8 cellular contexts compared by ENCODE assay signal in genomic region chrX:120015145-120016067, GRCh38.
DNase-seq lines count a peak whose midpoint lies in the region; ATAC-seq lines count a peak whose summit lies in the region.

No MANE protein-coding gene starts in this region.

- H3K9me3 Mint-ChIP-seq in T-helper 2 cell treated with Interferon-gamma antibody and Interleukin-4, amounts not matched to agents 5 μg/mL and 100 μg/mL, for 36 hours, result no peaks in the 10 kb centered on the region

- DNase-seq in DMS53 (lab: John Stamatoyannopoulos, UW) (peak; percentile 63), DMS53 treated with DMSO at 0.1 percent for 48 hours (lab: John Stamatoyannopoulos, UW; ENCODE audit: unreplicated experiment) (no peak), right cardiac atrium (peak; percentile 18 to 55 (median 53)), sciatic nerve (ENCODE audit: low spot score) (no peak), head of caudate nucleus (no peak), NCI-H524 treated with DMSO at 0.1 percent for 48 hours (lab: John Stamatoyannopoulos, UW) (no peak), MG63 (no peak)
- no peak for DNase-seq in T-helper 2 cell treated with Interferon-gamma antibody and Interleukin-4, amounts not matched to agents 5 μg/mL and 100 μg/mL, for 36 hours (ENCODE audit: low spot score)

- peaks cover 63% of the 10 kb centered on the region for H3K27me3 Mint-ChIP-seq in T-helper 2 cell treated with Interferon-gamma antibody and Interleukin-4, amounts not matched to agents 5 μg/mL and 100 μg/mL, for 36 hours (ENCODE audit: low read depth)

- H3K4me1 ChIP-seq in right cardiac atrium (ENCODE audit: control insufficient read depth, insufficient read depth, low read length), result no peaks in the 10 kb centered on the region

- H3K36me3 Mint-ChIP-seq in T-helper 2 cell treated with Interferon-gamma antibody and Interleukin-4, amounts not matched to agents 5 μg/mL and 100 μg/mL, for 36 hours (ENCODE audit: low read depth), result no peaks in the 10 kb centered on the region

- 1% methylated on average over 58 of the region's 58 CpGs for WGBS in right cardiac atrium

- peak overlapping the region; percentile 71 for H3K4me3 Mint-ChIP-seq in T-helper 2 cell treated with Interferon-gamma antibody and Interleukin-4, amounts not matched to agents 5 μg/mL and 100 μg/mL, for 36 hours

- intact Hi-C loops in right cardiac atrium (cut with DNase I) (no loop called here), sciatic nerve (cut with DNase I) (no loop called here), head of caudate nucleus (cut with DNase I) (no loop called here)

- peak overlapping the region; percentile 52 for H3K4me3 ChIP-seq in right cardiac atrium (ENCODE audit: low read length)
- H3K4me3 ChIP-seq in MG63, result no peak overlapping the region

- no peak overlapping the region for H3K27ac ChIP-seq in right cardiac atrium (ENCODE audit: low read length)

- peak; percentile 36 to 66 for ATAC-seq in right cardiac atrium
- ATAC-seq in sciatic nerve, result peak; percentile 44

- H3K27ac Mint-ChIP-seq in T-helper 2 cell treated with Interferon-gamma antibody and Interleukin-4, amounts not matched to agents 5 μg/mL and 100 μg/mL, for 36 hours, result no peak overlapping the region

- H3K36me3 ChIP-seq in MG63, result no peaks in the 10 kb centered on the region

- H3K27me3 ChIP-seq in right cardiac atrium (ENCODE audit: control insufficient read depth, insufficient read depth) (no peaks in the 10 kb centered on the region), MG63 (0 out of 2 replicates have a peak, but pooled peaks cover 3% of the 10 kb centered on the region)

- no peaks in the 10 kb centered on the region for H3K9me3 ChIP-seq in right cardiac atrium (ENCODE audit: control insufficient read depth, low read length)
- H3K9me3 ChIP-seq in MG63, result no peaks in the 10 kb centered on the region

- peaks cover 2% of the 10 kb centered on the region for H3K4me1 Mint-ChIP-seq in T-helper 2 cell treated with Interferon-gamma antibody and Interleukin-4, amounts not matched to agents 5 μg/mL and 100 μg/mL, for 36 hours (ENCODE audit: low read depth)

Comparison
In these comparisons a context has a peak if more than half of its experiments do, and no peak if none do; other contexts are left out.
1. DNase-seq: peak in DMS53 (single experiment) and right cardiac atrium (3 of 3); none in DMS53 treated with DMSO at 0.1 percent for 48 hours (single experiment), T-helper 2 cell treated with Interferon-gamma antibody and Interleukin-4, amounts not matched to agents 5 μg/mL and 100 μg/mL, for 36 hours (single experiment), sciatic nerve (single experiment), head of caudate nucleus (0 of 42), NCI-H524 treated with DMSO at 0.1 percent for 48 hours (single experiment) and MG63 (single experiment).